Comparison of ENCODE assay signal across 1 cellular context in genomic region chr21:37339527-37339889, GRCh38.
TF ChIP-seq lines count a peak whose summit lies in the region.

No MANE protein-coding gene starts in this region.

TF ChIP-seq in SK-N-SH treated with all-trans-retinoic acid at 6 μM for 48 hours, 23 proteins besides CTCF, POLR2A, EP300 and RAD21 (continued from another document):
- no peak for TF ChIP-seq PATZ1 (CRISPR knock-in tag; IDR thresholded peaks at IDR 0.05; ENCODE audit: borderline replicate concordance)
- TF ChIP-seq, protein P1, sequence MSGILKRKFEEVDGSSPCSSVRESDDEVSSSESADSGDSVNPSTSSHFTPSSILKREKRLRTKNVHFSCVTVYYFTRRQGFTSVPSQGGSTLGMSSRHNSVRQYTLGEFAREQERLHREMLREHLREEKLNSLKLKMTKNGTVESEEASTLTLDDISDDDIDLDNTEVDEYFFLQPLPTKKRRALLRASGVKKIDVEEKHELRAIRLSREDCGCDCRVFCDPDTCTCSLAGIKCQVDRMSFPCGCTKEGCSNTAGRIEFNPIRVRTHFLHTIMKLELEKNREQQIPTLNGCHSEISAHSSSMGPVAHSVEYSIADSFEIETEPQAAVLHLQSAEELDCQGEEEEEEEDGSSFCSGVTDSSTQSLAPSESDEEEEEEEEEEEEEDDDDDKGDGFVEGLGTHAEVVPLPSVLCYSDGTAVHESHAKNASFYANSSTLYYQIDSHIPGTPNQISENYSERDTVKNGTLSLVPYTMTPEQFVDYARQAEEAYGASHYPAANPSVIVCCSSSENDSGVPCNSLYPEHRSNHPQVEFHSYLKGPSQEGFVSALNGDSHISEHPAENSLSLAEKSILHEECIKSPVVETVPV (CRISPR knock-in tag; IDR thresholded peaks at IDR 0.05) = 0 out of 2 replicates have a peak, but pooled peaks have one; percentile 25
- TF ChIP-seq ARNTL (CRISPR knock-in tag; IDR thresholded peaks at IDR 0.05; ENCODE audit: borderline replicate concordance, low read depth) = no peak
- peak; percentile 87 for TF ChIP-seq TCF4 (CRISPR knock-in tag; IDR thresholded peaks at IDR 0.05; ENCODE audit: borderline replicate concordance)
TF ChIP-seq in SK-N-SH treated with all-trans-retinoic acid at 6 μM for 48 hours: peak in this region for 5.
